In genomic region chr16:69411064-69411985, GRCh38 we compare ENCODE assay signal across 22 cellular contexts. TPM values are rescaled to one million over a fixed set of nuclear protein-coding genes. Genes with fewer than 3 reads are reported as not detected.
DNase-seq lines count a peak whose midpoint lies in the region; ATAC-seq and TF ChIP-seq lines count a peak whose summit lies in the region.
"Had no signal": no experiment of that assay in that cellular context is flagged by ENCODE, and none has a peak within 500 bp of the region (broad histone marks: within the 10 kb centered on the region; RNA-seq: fewer than 3 reads in every experiment).

No MANE protein-coding gene starts in this region.

- no peaks in the 10 kb centered on the region for H3K79me2 ChIP-seq in OCI-LY7 (ENCODE audit: insufficient read depth, low read depth, low read length)

- H3K4me1 Mint-ChIP-seq in activated T-cell treated with anti-CD3 and anti-CD28 coated beads, Interleukin-2, amount 50 U/mL, for 72 hours (ENCODE audit: low read depth): peaks cover 18% of the 10 kb centered on the region
- peaks cover 18% of the 10 kb centered on the region for H3K4me1 Mint-ChIP-seq in activated naive CD8-positive, alpha-beta T cell treated with anti-CD3 and anti-CD28 coated beads, Interleukin-2, amount 50 U/mL, for 24 hours
- H3K4me1 Mint-ChIP-seq in stimulated activated memory B cell treated with anti-CD40 and anti-IgM and Interleukin-4, amounts not matched to agents 10 μg/mL and 1 μg/mL and 100 μg/mL, for 72 hours: peaks cover 6% of the 10 kb centered on the region

- H3K27me3 ChIP-seq in Panc1 (ENCODE audit: control insufficient read depth, insufficient read depth, low read length): no peaks in the 10 kb centered on the region
- H3K27me3 ChIP-seq: esophagus squamous epithelium, uterus had no signal

- no peaks in the 10 kb centered on the region for H3K36me3 ChIP-seq in Panc1 (ENCODE audit: control insufficient read depth, insufficient read depth, low read length)
- H3K36me3 ChIP-seq in OCI-LY7 (ENCODE audit: insufficient read depth, low read length): no peaks in the 10 kb centered on the region
- H3K36me3 ChIP-seq: esophagus squamous epithelium, uterus had no signal

- H2AFZ ChIP-seq in OCI-LY7 (ENCODE audit: low read length): no peak overlapping the region

- no peaks in the 10 kb centered on the region for H3K9me3 ChIP-seq in Panc1 (ENCODE audit: control insufficient read depth, insufficient read depth, low read depth, low read length)
- H3K9me3 ChIP-seq in OCI-LY7 (ENCODE audit: low read length): no peaks in the 10 kb centered on the region
- H3K9me3 ChIP-seq: esophagus squamous epithelium, mucosa of descending colon, uterus had no signal

- no peaks in the 10 kb centered on the region for H3K9me3 Mint-ChIP-seq in activated T-cell treated with anti-CD3 and anti-CD28 coated beads, Interleukin-2, amount 50 U/mL, for 72 hours
- no peaks in the 10 kb centered on the region for H3K9me3 Mint-ChIP-seq in activated naive CD8-positive, alpha-beta T cell treated with anti-CD3 and anti-CD28 coated beads, Interleukin-2, amount 50 U/mL, for 24 hours
- H3K9me3 Mint-ChIP-seq in stimulated activated memory B cell treated with anti-CD40 and anti-IgM and Interleukin-4, amounts not matched to agents 10 μg/mL and 1 μg/mL and 100 μg/mL, for 72 hours: no peaks in the 10 kb centered on the region
- H3K9me3 Mint-ChIP-seq: activated T-cell treated with anti-CD3 and anti-CD28 coated beads, Interleukin-2, amount 50 U/mL, for 4 hours had no signal

- H4K20me1 ChIP-seq in OCI-LY7 (ENCODE audit: insufficient read depth, low read length): no peaks in the 10 kb centered on the region

- DNase-seq in activated T-cell treated with anti-CD3 and anti-CD28 coated beads, Interleukin-2, amount 50 U/mL, for 72 hours: no peak
- DNase-seq in activated T-cell treated with anti-CD3 and anti-CD28 coated beads, Interleukin-2, amount 50 U/mL, for 1 hour: no peak
- DNase-seq in Panc1 (ENCODE audit: low read depth, low spot score): no peak
- DNase-seq in activated naive CD8-positive, alpha-beta T cell treated with anti-CD3 and anti-CD28 coated beads, Interleukin-2, amount 50 U/mL, for 24 hours: no peak
- DNase-seq in GM13977 (ENCODE audit: low spot score): no peak
- no peak for DNase-seq in iPS-NIHi11 (ENCODE audit: low spot score)
- DNase-seq in OCI-LY7 (ENCODE audit: low spot score): no peak
- DNase-seq: activated CD4-positive, CD25-positive, alpha-beta regulatory T cell treated with anti-CD3 and anti-CD28 coated beads, Interleukin-2, amount 50 U/mL, for 72 hours; activated T-cell treated with anti-CD3 and anti-CD28 coated beads, Interleukin-2, amount 50 U/mL, for 4 hours; amniotic stem cell; DMS79 treated with DMSO at 0.1 percent for 48 hours; effector CD4-positive, alpha-beta T cell; esophagus squamous epithelium; mucosa of descending colon; NCI-H2081; NCI-H510A; SHP77 treated with DMSO at 0.1 percent for 48 hours; T-helper 9 cell; uterus had no signal

- H3K4me3 Mint-ChIP-seq in activated T-cell treated with anti-CD3 and anti-CD28 coated beads, Interleukin-2, amount 50 U/mL, for 72 hours: peak overlapping the region in 1 of 2 donors; percentile 50
- H3K4me3 Mint-ChIP-seq in activated naive CD8-positive, alpha-beta T cell treated with anti-CD3 and anti-CD28 coated beads, Interleukin-2, amount 50 U/mL, for 24 hours: no peak overlapping the region
- H3K4me3 Mint-ChIP-seq in stimulated activated memory B cell treated with anti-CD40 and anti-IgM and Interleukin-4, amounts not matched to agents 10 μg/mL and 1 μg/mL and 100 μg/mL, for 72 hours: no peak overlapping the region
- H3K4me3 Mint-ChIP-seq: activated T-cell treated with anti-CD3 and anti-CD28 coated beads, Interleukin-2, amount 50 U/mL, for 4 hours had no signal

- POLR2A ChIA-PET in Panc1 (lab: Charles Lee): no interaction called here
- POLR2A ChIA-PET in OCI-LY7 (lab: Charles Lee): interaction anchor here (1.1 to 2.3 kb wide), 2 partner anchors 9 to 12 kb away, joined by 3 to 12 read pairs; no protein-coding TSS in a partner anchor

- peak overlapping the region; percentile 47 for H3K27ac Mint-ChIP-seq in activated T-cell treated with anti-CD3 and anti-CD28 coated beads, Interleukin-2, amount 50 U/mL, for 72 hours
- peak overlapping the region; percentile 68 for H3K27ac Mint-ChIP-seq in activated naive CD8-positive, alpha-beta T cell treated with anti-CD3 and anti-CD28 coated beads, Interleukin-2, amount 50 U/mL, for 24 hours
- H3K27ac Mint-ChIP-seq in stimulated activated memory B cell treated with anti-CD40 and anti-IgM and Interleukin-4, amounts not matched to agents 10 μg/mL and 1 μg/mL and 100 μg/mL, for 72 hours: peak overlapping the region; percentile 32

- no peaks in the 10 kb centered on the region for H3K27me3 Mint-ChIP-seq in activated T-cell treated with anti-CD3 and anti-CD28 coated beads, Interleukin-2, amount 50 U/mL, for 72 hours (ENCODE audit: low read depth)
- H3K27me3 Mint-ChIP-seq in activated naive CD8-positive, alpha-beta T cell treated with anti-CD3 and anti-CD28 coated beads, Interleukin-2, amount 50 U/mL, for 24 hours: no peaks in the 10 kb centered on the region
- H3K27me3 Mint-ChIP-seq in stimulated activated memory B cell treated with anti-CD40 and anti-IgM and Interleukin-4, amounts not matched to agents 10 μg/mL and 1 μg/mL and 100 μg/mL, for 72 hours: no peaks in the 10 kb centered on the region

- H3K27ac ChIP-seq in Panc1 (ENCODE audit: low read length) (peak overlapping the region; percentile 94), OCI-LY7 (ENCODE audit: low read depth, low read length, poor library complexity, severe bottlenecking) (no peak overlapping the region)

- ATAC-seq in activated T-cell treated with anti-CD3 and anti-CD28 coated beads, Interleukin-2, amount 50 U/mL, for 72 hours (replicated peaks in 1 of 2): peak; percentile 72 to 73
- ATAC-seq in Panc1: no peak
- peak; percentile 70 for ATAC-seq in activated naive CD8-positive, alpha-beta T cell treated with anti-CD3 and anti-CD28 coated beads, Interleukin-2, amount 50 U/mL, for 24 hours
- no peak for ATAC-seq in stimulated activated memory B cell treated with anti-CD40 and anti-IgM and Interleukin-4, amounts not matched to agents 10 μg/mL and 1 μg/mL and 100 μg/mL, for 72 hours
- ATAC-seq: activated T-cell treated with anti-CD3 and anti-CD28 coated beads, Interleukin-2, amount 50 U/mL, for 4 hours; left lobe of liver; mucosa of descending colon; sciatic nerve had no signal

- H3K9me2 ChIP-seq in OCI-LY7 (ENCODE audit: insufficient read depth, low read length): no peaks in the 10 kb centered on the region

- no peak for TF ChIP-seq CTCF in Panc1 (IDR thresholded peaks at IDR 0.05)
- TF ChIP-seq CTCF in GM13977 (IDR thresholded peaks at IDR 0.05; ENCODE audit: extremely low read depth, insufficient read depth, missing control alignments): no peak
- no peak for TF ChIP-seq CTCF in OCI-LY7 (conservative IDR thresholded peaks at IDR 0.05; ENCODE audit: low read length)

- in situ Hi-C loops in Panc1 (cut with HindIII; ENCODE audit: low pct_unique_long_range_greater_than_20kb, low sequenced_read_pairs) (no loop called here), GM13977 (cut with MboI; ENCODE audit: low pct_unique_long_range_greater_than_20kb, low sequenced_read_pairs, unreplicated experiment) (no loop called here)

- H3K4me3 ChIP-seq in Panc1 (ENCODE audit: low read depth in 2 of 2, low read length in 2 of 2): no peak overlapping the region
- no peak overlapping the region for H3K4me3 ChIP-seq in OCI-LY7 (ENCODE audit: low read depth, low read length, poor library complexity, severe bottlenecking)
- H3K4me3 ChIP-seq: esophagus squamous epithelium, mucosa of descending colon, uterus had no signal

- intact Hi-C loops in Panc1 (cut with micrococcal nuclease; ENCODE audit: unreplicated experiment): no loop called here
- intact Hi-C loops in OCI-LY7 (cut with micrococcal nuclease; ENCODE audit: unreplicated experiment): no loop called here

- no peaks in the 10 kb centered on the region for H3K36me3 Mint-ChIP-seq in activated T-cell treated with anti-CD3 and anti-CD28 coated beads, Interleukin-2, amount 50 U/mL, for 72 hours (ENCODE audit: insufficient read depth in 2 of 2)
- no peaks in the 10 kb centered on the region for H3K36me3 Mint-ChIP-seq in activated naive CD8-positive, alpha-beta T cell treated with anti-CD3 and anti-CD28 coated beads, Interleukin-2, amount 50 U/mL, for 24 hours (ENCODE audit: low read depth)
- H3K36me3 Mint-ChIP-seq in stimulated activated memory B cell treated with anti-CD40 and anti-IgM and Interleukin-4, amounts not matched to agents 10 μg/mL and 1 μg/mL and 100 μg/mL, for 72 hours: no peaks in the 10 kb centered on the region

- BruUV-seq in Panc1 (replicated peaks; lab: Mats Ljungman, UMichigan) (no TSS peak), OCI-LY7 (replicated peaks; lab: Mats Ljungman, UMichigan) (no TSS peak)

- H3K4me1 ChIP-seq in Panc1 (ENCODE audit: control insufficient read depth, insufficient read depth, low read length) (peaks cover 43% of the 10 kb centered on the region), OCI-LY7 (ENCODE audit: insufficient read depth, low read length, poor library complexity, severe bottlenecking) (no peaks in the 10 kb centered on the region)
- H3K4me1 ChIP-seq: uterus had no signal

- H3K4me2 ChIP-seq in OCI-LY7 (ENCODE audit: low read length): no peak overlapping the region

- CTCF ChIA-PET in Panc1 (lab: Charles Lee) (no interaction called here), OCI-LY7 (lab: Charles Lee; ENCODE audit: unreplicated experiment) (no interaction called here)

RNA-seq across cellular contexts. Expression of gene CYB5B, which starts 13.1 kb away (rescaled TPM):
- 100 to 1,000 TPM; 176 to 197 TPM for total RNA-seq in activated T-cell treated with anti-CD3 and anti-CD28 coated beads, Interleukin-2, amount 50 U/mL, for 72 hours
- total RNA-seq in Panc1 (2021; ENCODE audit: unreplicated experiment) (326 TPM), OCI-LY7 (2022) (177 and 184 TPM in 2 replicates)
- 396 TPM for polyA plus RNA-seq in Panc1 (2012; ENCODE audit: insufficient read length)
- 64.9 and 83.0 TPM in 2 replicates for total RNA-seq in OCI-LY7 (2014; rRNA removed; shearing (Covaris generic))

RNA-seq across cellular contexts. Expression of gene TERF2, which starts 25.5 kb away (rescaled TPM):
- 10 to 100 TPM; 52.0 to 68.0 TPM for total RNA-seq in activated T-cell treated with anti-CD3 and anti-CD28 coated beads, Interleukin-2, amount 50 U/mL, for 72 hours
- total RNA-seq in Panc1 (2021; ENCODE audit: unreplicated experiment) (27.9 TPM), OCI-LY7 (2022) (63.9 and 81.0 TPM in 2 replicates)
- polyA plus RNA-seq in Panc1 (2012; ENCODE audit: insufficient read length): 48.8 TPM
- 18.8 and 19.8 TPM in 2 replicates for total RNA-seq in OCI-LY7 (2014; rRNA removed; shearing (Covaris generic))

RNA-seq across cellular contexts. Expression of gene TMED6, which starts 59.7 kb away (rescaled TPM):
- 1 to 10 TPM; 3.3 to 3.7 TPM for total RNA-seq in activated T-cell treated with anti-CD3 and anti-CD28 coated beads, Interleukin-2, amount 50 U/mL, for 72 hours
- total RNA-seq in Panc1 (2021; ENCODE audit: unreplicated experiment): 0.36 TPM
- 0.31 TPM for polyA plus RNA-seq in Panc1 (2012; ENCODE audit: insufficient read length)
- 1.7 TPM in 1 of 2 replicates, not detected in the other for total RNA-seq in OCI-LY7 (2014; rRNA removed; shearing (Covaris generic))
- total RNA-seq in OCI-LY7 (2022): 1.2 and 1.7 TPM in 2 replicates
- total RNA-seq: esophagus squamous epithelium, sciatic nerve had no signal

Comparison
In these comparisons a context has a peak if more than half of its experiments do, and no peak if none do; other contexts are left out.
1. ATAC-seq: peak in activated T-cell treated with anti-CD3 and anti-CD28 coated beads, Interleukin-2, amount 50 U/mL, for 72 hours (2 of 2) and activated naive CD8-positive, alpha-beta T cell treated with anti-CD3 and anti-CD28 coated beads, Interleukin-2, amount 50 U/mL, for 24 hours (single experiment); none in Panc1 (single experiment) and stimulated activated memory B cell treated with anti-CD40 and anti-IgM and Interleukin-4, amounts not matched to agents 10 μg/mL and 1 μg/mL and 100 μg/mL, for 72 hours (single experiment).
2. Peak in every context shown above with its lines, with median percentiles within 50 percentile points of each other: H3K27ac Mint-ChIP-seq.